18 cellular contexts compared by ENCODE assay signal in the genomic region with DNA sequence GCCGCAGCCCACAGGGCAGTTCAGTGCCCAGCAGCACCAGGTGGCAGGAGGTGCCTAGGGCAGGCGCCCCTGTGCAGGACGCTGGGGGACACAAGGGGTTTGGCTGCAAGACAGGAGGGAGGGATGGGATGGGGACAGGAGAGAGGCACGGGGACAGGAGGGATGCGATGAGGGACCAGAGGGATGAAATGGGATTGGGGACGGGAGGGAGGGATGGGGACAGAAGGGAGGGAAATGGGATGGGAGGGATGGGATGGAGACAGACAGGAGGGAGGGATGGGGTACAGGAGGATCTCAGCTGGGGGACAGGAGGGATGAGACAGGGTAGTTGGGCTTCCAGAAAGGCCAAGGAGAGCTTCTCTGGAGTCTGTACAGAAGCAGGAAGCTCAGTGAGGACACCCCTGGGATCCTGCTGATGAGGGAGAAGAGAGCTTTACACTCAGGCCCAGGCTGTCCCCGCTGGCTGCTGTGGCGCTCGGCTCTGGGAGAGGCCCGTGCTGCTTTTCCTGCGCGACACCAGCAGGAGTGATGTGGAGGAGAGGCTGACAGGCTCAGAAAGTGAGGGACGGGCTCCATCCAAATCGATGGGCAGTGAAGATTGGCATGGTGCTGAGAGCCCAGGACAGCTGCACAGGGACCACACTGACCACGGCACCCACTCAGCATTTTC.
"Had no signal": no experiment of that assay in that cellular context is flagged by ENCODE, and none has a peak within 500 bp of the region (broad histone marks: within the 10 kb centered on the region; RNA-seq: fewer than 3 reads in every experiment).

No MANE protein-coding gene starts in this region.

- H3K4me1 ChIP-seq: foreskin keratinocyte, left ventricle myocardium inferior, right atrium auricular region, sigmoid colon, stomach had no signal

- ATAC-seq: foreskin keratinocyte; naive thymus-derived CD4-positive, alpha-beta T cell had no signal

- H3K4me3 ChIP-seq: left ventricle myocardium inferior, lung, ovary, right atrium auricular region, sigmoid colon, skin epidermis, stomach had no signal

- H3K27me3 ChIP-seq: foreskin keratinocyte, ovary, right atrium auricular region, sigmoid colon, stomach had no signal

- H3K36me3 ChIP-seq: left ventricle myocardium inferior, ovary, right atrium auricular region, sigmoid colon, stomach had no signal

- DNase-seq: dermis blood vessel endothelial cell; foreskin keratinocyte; kidney; left ventricle myocardium inferior; mesendoderm; nephron progenitor cell; sigmoid colon; stimulated activated CD4-positive, alpha-beta T cell treated with anti-CD3 and anti-CD28 coated beads, Interleukin-2, amount 100 ng/mL, for 24 hours; stimulated activated CD4-positive, alpha-beta T cell treated with anti-CD3 and anti-CD28 coated beads, Interleukin-4, amount 100 ng/mL, for 4 hours; stimulated activated naive CD4-positive, alpha-beta T cell; stomach; trophoblast cell had no signal

- FAIRE-seq: colon, kidney had no signal

- H3K27ac ChIP-seq: foreskin keratinocyte, left ventricle myocardium inferior, ovary, right atrium auricular region, sigmoid colon, skin epidermis, stomach had no signal

- H3K9me3 ChIP-seq: left ventricle myocardium inferior, ovary, right atrium auricular region, sigmoid colon had no signal
